9 cellular contexts compared by ENCODE assay signal in genomic region chr2:212537311-212538155, GRCh38. TPM values are rescaled to one million over a fixed set of nuclear protein-coding genes. Genes with fewer than 3 reads are reported as not detected.
DNase-seq lines count a peak whose midpoint lies in the region; ATAC-seq and TF ChIP-seq lines count a peak whose summit lies in the region.
"Had no signal": no experiment of that assay in that cellular context is flagged by ENCODE, and none has a peak within 500 bp of the region (broad histone marks: within the 10 kb centered on the region; RNA-seq: fewer than 3 reads in every experiment).

No MANE protein-coding gene starts in this region.

- peak overlapping the region; percentile 94 for H3K4me2 ChIP-seq in H9 (ENCODE audit: insufficient read depth, insufficient read length, low read length)

- no peak overlapping the region for H3K56ac ChIP-seq in H9 (ENCODE audit: insufficient read length, low read depth, low read length)

- H3K79me2 ChIP-seq in H9 (ENCODE audit: insufficient read depth, low read length) = no peaks in the 10 kb centered on the region

- H3K9me3 Mint-ChIP-seq in H9 = no peaks in the 10 kb centered on the region
- H3K9me3 Mint-ChIP-seq in activated T-helper 1 cell treated with anti-CD3 and anti-CD28 coated beads, Interleukin-12 subunit alpha, Interleukin-12 subunit beta, Interleukin-2, Interleukin-4 antibody, amounts not matched to agents 30 ng/mL and 10 ng/mL and 1 ng/mL, durations not matched to agents 14 hours and 24 hours and 36 hours = no peaks in the 10 kb centered on the region

- CTCF ChIA-PET in BJ (lab: Yijun Ruan, JAX) = interaction anchor here (1.4 kb wide), 1 partner anchor 244 kb away, joined by 3 read pairs; no protein-coding TSS in a partner anchor

- no peak overlapping the region for H2BK15ac ChIP-seq in H9 (ENCODE audit: low read depth, low read length)

- no peak overlapping the region for H2BK120ac ChIP-seq in H9 (ENCODE audit: low read depth, low read length, poor library complexity, severe bottlenecking)

- POLR2A ChIA-PET in BJ (lab: Charles Lee) = no interaction called here

- no peak overlapping the region for H4K91ac ChIP-seq in H9 (ENCODE audit: insufficient read length, low read depth, low read length)

- no peaks in the 10 kb centered on the region for H3K79me1 ChIP-seq in H9 (ENCODE audit: insufficient read depth, low read depth, low read length, poor library complexity, severe bottlenecking)

- TF ChIP-seq CTCF in BJ (IDR thresholded peaks at IDR 0.05; ENCODE audit: insufficient read depth, low read depth, low read length) (no peak), H9 (conservative IDR thresholded peaks at IDR 0.05) (no peak), left ventricle myocardium inferior (IDR thresholded peaks at IDR 0.05; ENCODE audit: borderline replicate concordance) (no peak)

- H3K27me3 ChIP-seq in BJ (ENCODE audit: control insufficient read depth, insufficient read depth, low read length) (peaks cover 28% of the 10 kb centered on the region), H9 (ENCODE audit: insufficient read depth, low read length) (peaks cover 23% of the 10 kb centered on the region; the same call in 1 of the 2 replicates), left ventricle myocardium inferior (ENCODE audit: low read depth) (peaks cover 55% of the 10 kb centered on the region)

- no peaks in the 10 kb centered on the region for H4K20me1 ChIP-seq in H9 (ENCODE audit: control insufficient read depth, insufficient read depth, insufficient read length)

- no peak overlapping the region for H3K27ac Mint-ChIP-seq in H9
- peak overlapping the region; percentile 55 for H3K27ac Mint-ChIP-seq in activated T-helper 1 cell treated with anti-CD3 and anti-CD28 coated beads, Interleukin-12 subunit alpha, Interleukin-12 subunit beta, Interleukin-2, Interleukin-4 antibody, amounts not matched to agents 30 ng/mL and 10 ng/mL and 1 ng/mL, durations not matched to agents 14 hours and 24 hours and 36 hours

- intact Hi-C loops in activated T-helper 1 cell treated with anti-CD3 and anti-CD28 coated beads, Interleukin-12 subunit alpha, Interleukin-12 subunit beta, Interleukin-2, Interleukin-4 antibody, amounts not matched to agents 30 ng/mL and 10 ng/mL and 1 ng/mL, durations not matched to agents 14 hours and 24 hours and 36 hours (cut with micrococcal nuclease) = no loop called here
- intact Hi-C loops in left ventricle myocardium inferior (cut with micrococcal nuclease) (no loop called here), posterior cingulate gyrus (cut with DNase I) (loop anchor here (5.0 to 10.0 kb wide), 2 partner anchors 123 to 175 kb away; no protein-coding TSS in a partner anchor)

- H2BK5ac ChIP-seq in H9 (ENCODE audit: insufficient read length, low read length) = no peak overlapping the region

- H4K5ac ChIP-seq in H9 (ENCODE audit: insufficient read length, low read depth, low read length) = no peak overlapping the region

- peak overlapping the region; percentile 77 to 92 for H3K4me3 Mint-ChIP-seq in H9
- H3K4me3 Mint-ChIP-seq in activated T-helper 1 cell treated with anti-CD3 and anti-CD28 coated beads, Interleukin-12 subunit alpha, Interleukin-12 subunit beta, Interleukin-2, Interleukin-4 antibody, amounts not matched to agents 30 ng/mL and 10 ng/mL and 1 ng/mL, durations not matched to agents 14 hours and 24 hours and 36 hours = no peak overlapping the region

- no peak overlapping the region for H3T11ph ChIP-seq in H9 (ENCODE audit: low read length)

- H2AK5ac ChIP-seq in H9 (ENCODE audit: insufficient read length, low read length) = no peak overlapping the region

- peaks cover 19 to 27% of the 10 kb centered on the region in 2 experiments for H3K4me1 Mint-ChIP-seq in H9
- H3K4me1 Mint-ChIP-seq in activated T-helper 1 cell treated with anti-CD3 and anti-CD28 coated beads, Interleukin-12 subunit alpha, Interleukin-12 subunit beta, Interleukin-2, Interleukin-4 antibody, amounts not matched to agents 30 ng/mL and 10 ng/mL and 1 ng/mL, durations not matched to agents 14 hours and 24 hours and 36 hours (ENCODE audit: low read depth) = peaks cover 4% of the 10 kb centered on the region

- H3K36me3 ChIP-seq in BJ (ENCODE audit: control insufficient read depth, insufficient read depth, low read length) = no peaks in the 10 kb centered on the region
- no peaks in the 10 kb centered on the region for H3K36me3 ChIP-seq in left ventricle myocardium inferior

- H3K18ac ChIP-seq in H9 (ENCODE audit: insufficient read length, low read depth, low read length) = no peak overlapping the region

- peaks cover 85% of the 10 kb centered on the region for H3K27me3 Mint-ChIP-seq in H9 (ENCODE audit: low read depth)
- H3K27me3 Mint-ChIP-seq in activated T-helper 1 cell treated with anti-CD3 and anti-CD28 coated beads, Interleukin-12 subunit alpha, Interleukin-12 subunit beta, Interleukin-2, Interleukin-4 antibody, amounts not matched to agents 30 ng/mL and 10 ng/mL and 1 ng/mL, durations not matched to agents 14 hours and 24 hours and 36 hours (ENCODE audit: insufficient read depth) = peaks cover 62% of the 10 kb centered on the region

- no peak for ATAC-seq in HG02763 (IDR thresholded peaks at IDR 0.05; ENCODE audit: unreplicated experiment)

- H3K4ac ChIP-seq in H9 (ENCODE audit: low read depth, low read length) = no peak overlapping the region

- peaks cover 31% of the 10 kb centered on the region for H3K23me2 ChIP-seq in H9 (ENCODE audit: insufficient read length, low read depth, low read length, poor library complexity, severe bottlenecking)

- H3K4me1 ChIP-seq in H9 (ENCODE audit: insufficient read depth, low read length) (no peaks in the 10 kb centered on the region), left ventricle myocardium inferior (peaks cover 57% of the 10 kb centered on the region)

- H3K27ac ChIP-seq in H9 (ENCODE audit: insufficient read length, low read depth, low read length) (no peak overlapping the region), left ventricle myocardium inferior (replicated peaks) (peak overlapping the region; percentile 76)
- H3K27ac ChIP-seq: epithelial cell of prostate had no signal

- H2AFZ ChIP-seq in H9 (ENCODE audit: low read length) = no peak overlapping the region

- H3K14ac ChIP-seq in H9 (ENCODE audit: insufficient read depth, low read length) = no peak overlapping the region

- no peak overlapping the region for H2BK12ac ChIP-seq in H9 (ENCODE audit: insufficient read length, low read depth, low read length)

- DNase-seq in BJ (ENCODE audit: low read depth) (no peak), H9 (peak; percentile 51), left ventricle myocardium inferior (peak; percentile 30), posterior cingulate gyrus (peak; percentile 10 to 90 (median 45))
- DNase-seq in activated T-helper 1 cell treated with anti-CD3 and anti-CD28 coated beads, Interleukin-12 subunit alpha, Interleukin-12 subunit beta, Interleukin-2, Interleukin-4 antibody, amounts not matched to agents 30 ng/mL and 10 ng/mL and 1 ng/mL, durations not matched to agents 14 hours and 24 hours and 36 hours (ENCODE audit: low spot score) = no peak
- no peak for DNase-seq in effector CD4-positive, alpha-beta T cell
- DNase-seq in stimulated activated CD4-positive, alpha-beta T cell treated with anti-CD3 and anti-CD28 coated beads, Interleukin-2, amount 100 ng/mL, for 48 hours = no peak

- no peak overlapping the region for H4K8ac ChIP-seq in H9 (replicated peaks; ENCODE audit: insufficient read length, low read depth, low read length)

- H2BK20ac ChIP-seq in H9 (ENCODE audit: low read depth, low read length, poor library complexity, severe bottlenecking) = no peak overlapping the region

- H3K9me3 ChIP-seq in H9 (ENCODE audit: control insufficient read depth, low read depth, low read length) (no peaks in the 10 kb centered on the region), left ventricle myocardium inferior (replicated peaks) (no peaks in the 10 kb centered on the region)

- no peaks in the 10 kb centered on the region for H3K36me3 Mint-ChIP-seq in H9 (ENCODE audit: insufficient read depth in 1 of 3, low read depth in 3 of 3)
- H3K36me3 Mint-ChIP-seq in activated T-helper 1 cell treated with anti-CD3 and anti-CD28 coated beads, Interleukin-12 subunit alpha, Interleukin-12 subunit beta, Interleukin-2, Interleukin-4 antibody, amounts not matched to agents 30 ng/mL and 10 ng/mL and 1 ng/mL, durations not matched to agents 14 hours and 24 hours and 36 hours (ENCODE audit: low read depth) = peaks cover 2% of the 10 kb centered on the region

- WGBS in H9 (ENCODE audit: extremely low coverage, insufficient read length, low lambda C conversion rate) = no CpG with 5 or more reads among the region's 65 CpGs

- H3K23ac ChIP-seq in H9 (ENCODE audit: insufficient read length, low read depth, low read length) = no peak overlapping the region

- H3K4me3 ChIP-seq in BJ (ENCODE audit: low read depth, low read length) (peak overlapping the region; percentile 43), left ventricle myocardium inferior (peak overlapping the region; percentile 77)

- H3K9ac ChIP-seq in H9 (ENCODE audit: extremely low read depth, insufficient read length, low read length) = no peak overlapping the region

RNA-seq across cellular contexts. Expression of gene ERBB4, which starts 1.1 kb away (rescaled TPM):
- not detected in 2 replicates for polyA plus RNA-seq in BJ (2011; rRNA removed)
- not detected in 2 replicates for polyA minus RNA-seq in BJ (2011; rRNA and poly(A)+ RNA removed)
- total RNA-seq in H9 (2021) (0.04 and 0.22 TPM in 2 replicates), left ventricle myocardium inferior (8.3 TPM)
- not detected in 2 replicates for total RNA-seq in activated T-helper 1 cell treated with anti-CD3 and anti-CD28 coated beads, Interleukin-12 subunit alpha, Interleukin-12 subunit beta, Interleukin-2, Interleukin-4 antibody, amounts not matched to agents 30 ng/mL and 10 ng/mL and 1 ng/mL, durations not matched to agents 14 hours and 24 hours and 36 hours

Comparison
In these comparisons a context has a peak if more than half of its experiments do, and no peak if none do; other contexts are left out.
1. DNase-seq: peak in H9 (single experiment), left ventricle myocardium inferior (single experiment) and posterior cingulate gyrus (10 of 10); none in BJ (single experiment), activated T-helper 1 cell treated with anti-CD3 and anti-CD28 coated beads, Interleukin-12 subunit alpha, Interleukin-12 subunit beta, Interleukin-2, Interleukin-4 antibody, amounts not matched to agents 30 ng/mL and 10 ng/mL and 1 ng/mL, durations not matched to agents 14 hours and 24 hours and 36 hours (single experiment), effector CD4-positive, alpha-beta T cell (single experiment) and stimulated activated CD4-positive, alpha-beta T cell treated with anti-CD3 and anti-CD28 coated beads, Interleukin-2, amount 100 ng/mL, for 48 hours (0 of 2).